8 cellular contexts compared by ENCODE assay signal in genomic region chr3:46538803-46539442, GRCh38. TPM values are rescaled to one million over a fixed set of nuclear protein-coding genes. Genes with fewer than 3 reads are reported as not detected.
A peak's percentile ranks its signal among the peaks of the same experiment; 100 is the strongest.
DNase-seq lines count a peak whose midpoint lies in the region; ATAC-seq and TF ChIP-seq lines count a peak whose summit lies in the region.

No MANE protein-coding gene starts in this region.

- TF ChIP-seq POLR2A in esophagus squamous epithelium (IDR thresholded peaks at IDR 0.05), result no peak

- peaks cover 13% of the 10 kb centered on the region for H3K27me3 Mint-ChIP-seq in activated CD4-positive, alpha-beta memory T cell treated with anti-CD3 and anti-CD28 coated beads, Interleukin-2, amount 10 ng/mL, durations not matched to agents 7 days and 5 days

- H3K27ac ChIP-seq in esophagus squamous epithelium, result peak overlapping the region in 2 of 4 donors; percentile 54 to 79

- H3K4me1 ChIP-seq in esophagus squamous epithelium (peaks cover 0 to 10% (median 0%) of the 10 kb centered on the region in 3 donors), skeletal muscle satellite cell (ENCODE audit: control insufficient read depth, insufficient read depth, low read length) (peaks cover 38% of the 10 kb centered on the region)

- H3K9ac ChIP-seq in skeletal muscle satellite cell (ENCODE audit: low read depth, low read length), result peak overlapping the region; percentile 0

- H3K4me1 Mint-ChIP-seq in activated CD4-positive, alpha-beta memory T cell treated with anti-CD3 and anti-CD28 coated beads, Interleukin-2, amount 10 ng/mL, durations not matched to agents 7 days and 5 days, result peaks cover 73% of the 10 kb centered on the region

- DNase-seq in GDM1 (lab: John Stamatoyannopoulos, UW), result peak; percentile 81
- DNase-seq in M059J (ENCODE audit: low read depth), result peak; percentile 77
- DNase-seq in activated CD4-positive, alpha-beta memory T cell treated with anti-CD3 and anti-CD28 coated beads, Interleukin-2, amount 10 ng/mL, durations not matched to agents 7 days and 5 days, result peak; percentile 92
- DNase-seq in esophagus squamous epithelium (lab: John Stamatoyannopoulos, UW), result peak; percentile 28
- DNase-seq in NCI-H2107 treated with DMSO at 0.1 percent for 48 hours (lab: John Stamatoyannopoulos, UW; ENCODE audit: unreplicated experiment), result no peak
- DNase-seq in NCI-H345 (lab: John Stamatoyannopoulos, UW), result no peak

- peaks cover 0 to 3% (median 0%) of the 10 kb centered on the region in 4 donors for H3K27me3 ChIP-seq in esophagus squamous epithelium
- H3K27me3 ChIP-seq in skeletal muscle satellite cell (ENCODE audit: control insufficient read depth, insufficient read depth, low read length), result no peaks in the 10 kb centered on the region

- no peaks in the 10 kb centered on the region for H3K9me3 ChIP-seq in esophagus squamous epithelium
- H3K9me3 ChIP-seq in skeletal muscle satellite cell (replicated peaks; ENCODE audit: low read length), result no peaks in the 10 kb centered on the region

- intact Hi-C loops in esophagus squamous epithelium (cut with DNase I), result no loop called here

- H3K36me3 Mint-ChIP-seq in activated CD4-positive, alpha-beta memory T cell treated with anti-CD3 and anti-CD28 coated beads, Interleukin-2, amount 10 ng/mL, durations not matched to agents 7 days and 5 days (ENCODE audit: low read depth), result peaks cover 16% of the 10 kb centered on the region

- WGBS in esophagus squamous epithelium, 2 donors, result 34 to 54% methylated on average over 13 to 14 of the region's 14 CpGs

- no peak for TF ChIP-seq CTCF in esophagus squamous epithelium (IDR thresholded peaks at IDR 0.05)

- CTCF ChIA-PET in activated CD4-positive, alpha-beta memory T cell treated with anti-CD3 and anti-CD28 coated beads, Interleukin-2, amount 10 ng/mL, durations not matched to agents 7 days and 5 days (lab: Charles Lee), result interaction anchor here (0.6 to 3.6 kb wide), 13 partner anchors 9 to 168 kb away, joined by 3 to 65 read pairs (median 4); partner anchors contain the start of gene CCR5

- H3K4me3 Mint-ChIP-seq in activated CD4-positive, alpha-beta memory T cell treated with anti-CD3 and anti-CD28 coated beads, Interleukin-2, amount 10 ng/mL, durations not matched to agents 7 days and 5 days, result peak overlapping the region; percentile 57

- H3K4me3 ChIP-seq in esophagus squamous epithelium (peak overlapping the region in 1 of 4 donors; percentile 18), skeletal muscle satellite cell (ENCODE audit: low read length) (no peak overlapping the region)

- H3K27ac Mint-ChIP-seq in activated CD4-positive, alpha-beta memory T cell treated with anti-CD3 and anti-CD28 coated beads, Interleukin-2, amount 10 ng/mL, durations not matched to agents 7 days and 5 days, result peak overlapping the region; percentile 83

- POLR2A ChIA-PET in activated CD4-positive, alpha-beta memory T cell treated with anti-CD3 and anti-CD28 coated beads, Interleukin-2, amount 10 ng/mL, durations not matched to agents 7 days and 5 days (lab: Charles Lee), result interaction anchor here (0.6 to 2.4 kb wide), 21 partner anchors 9 to 593 kb away, joined by 3 to 21 read pairs (median 4); partner anchors contain the start of genes CCR5, CCR5AS and CCRL2

- peak; percentile 77 for ATAC-seq in GM21619 (IDR thresholded peaks at IDR 0.05; ENCODE audit: unreplicated experiment)

- no peaks in the 10 kb centered on the region for H3K9me3 Mint-ChIP-seq in activated CD4-positive, alpha-beta memory T cell treated with anti-CD3 and anti-CD28 coated beads, Interleukin-2, amount 10 ng/mL, durations not matched to agents 7 days and 5 days

- H3K36me3 ChIP-seq in esophagus squamous epithelium, result no peaks in the 10 kb centered on the region
- H3K36me3 ChIP-seq in skeletal muscle satellite cell (ENCODE audit: insufficient read depth, low read length), result peaks cover 7% of the 10 kb centered on the region

- H3K4me2 ChIP-seq in skeletal muscle satellite cell (ENCODE audit: low read length), result peak overlapping the region; percentile 6

RNA-seq across cellular contexts. Expression of gene LRRC2, which starts 27.2 kb away (rescaled TPM):
- total RNA-seq in M059J (2014; rRNA removed; shearing (Covaris generic)), result 0.17 and 1.1 TPM in 2 replicates
- total RNA-seq in activated CD4-positive, alpha-beta memory T cell treated with anti-CD3 and anti-CD28 coated beads, Interleukin-2, amount 10 ng/mL, durations not matched to agents 7 days and 5 days, result under 1 TPM; 0.35 to 0.43 TPM
- total RNA-seq in esophagus squamous epithelium, result 1 to 10 TPM in 2 of 4 donors, under 1 TPM in 1, not detected in 1; 0.26 to 2.7 (median 1.1) TPM
- under 0.01 and 0.25 TPM in 2 replicates for total RNA-seq in skeletal muscle satellite cell (2012; rRNA removed)

RNA-seq across cellular contexts. Expression of gene RTP3, which starts 41.1 kb away (rescaled TPM):
- total RNA-seq in M059J (2014; rRNA removed; shearing (Covaris generic)), result 0.20 and 0.81 TPM in 2 replicates
- not detected for total RNA-seq in activated CD4-positive, alpha-beta memory T cell treated with anti-CD3 and anti-CD28 coated beads, Interleukin-2, amount 10 ng/mL, durations not matched to agents 7 days and 5 days
- total RNA-seq in esophagus squamous epithelium, result not detected
- total RNA-seq in skeletal muscle satellite cell (2012; rRNA removed), result not detected in 2 replicates

Comparison
In these comparisons a context has a peak if more than half of its experiments do, and no peak if none do; other contexts are left out.
1. DNase-seq: peak in GDM1 (single experiment), M059J (single experiment), activated CD4-positive, alpha-beta memory T cell treated with anti-CD3 and anti-CD28 coated beads, Interleukin-2, amount 10 ng/mL, durations not matched to agents 7 days and 5 days (single experiment) and esophagus squamous epithelium (single experiment); none in NCI-H2107 treated with DMSO at 0.1 percent for 48 hours (single experiment) and NCI-H345 (single experiment).